9 cellular contexts compared by ENCODE assay signal in the genomic region with DNA sequence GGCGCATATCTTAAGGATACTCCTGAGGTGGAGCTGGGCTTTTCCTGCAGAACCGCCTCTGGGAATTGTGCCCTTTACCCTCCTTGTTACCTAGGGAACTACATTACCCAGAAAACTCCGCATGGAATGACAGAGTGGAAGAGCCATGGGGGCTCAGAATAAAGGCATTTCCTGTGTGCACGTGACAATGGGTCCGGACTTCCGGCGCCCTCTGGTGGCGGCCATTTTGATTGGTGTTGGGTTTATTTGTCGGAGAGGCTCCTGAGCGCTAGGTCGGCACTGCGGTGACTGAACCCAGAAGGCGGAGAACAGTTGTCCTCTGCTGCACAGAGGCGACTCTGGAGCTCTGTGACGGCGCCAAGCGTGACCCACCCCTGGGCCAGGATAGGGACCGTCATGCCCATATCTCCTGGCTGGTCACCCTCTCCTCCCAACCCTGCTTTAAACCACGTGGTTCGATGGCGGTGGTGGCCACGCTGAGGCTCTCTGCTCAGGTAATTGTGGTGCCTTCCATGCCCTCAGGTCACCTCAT. TPM values are rescaled to one million over a fixed set of nuclear protein-coding genes. Genes with fewer than 3 reads are reported as not detected.
A peak's percentile ranks its signal among the peaks of the same experiment; 100 is the strongest.
DNase-seq lines count a peak whose midpoint lies in the region; TF ChIP-seq lines count a peak whose summit lies in the region.
"Had no signal": no experiment of that assay in that cellular context is flagged by ENCODE, and none has a peak within 500 bp of the region (broad histone marks: within the 10 kb centered on the region; RNA-seq: fewer than 3 reads in every experiment).

TSS of gene ZNF587B (plus strand) at position 229 of the 532 bp plus-strand sequence. CDS start at position 459, 230 bp downstream.

- peak within 1 kb of the TSS; percentile 84 for H3K4me2 ChIP-seq in smooth muscle cell

- peak within 1 kb of the TSS; percentile 33 to 75 (median 61) for H3K4me3 ChIP-seq in dorsolateral prefrontal cortex
- H3K4me3 ChIP-seq in smooth muscle cell = peak within 1 kb of the TSS; percentile 52

- 1% methylated on average over 21 of the region's 22 CpGs for WGBS in smooth muscle cell (ENCODE audit: low lambda C conversion rate)

- H2AFZ ChIP-seq in smooth muscle cell (ENCODE audit: low read depth) = no peak within 1 kb of the TSS

- no peaks in the 10 kb centered on the region for H3K9me3 ChIP-seq in smooth muscle cell (replicated peaks; ENCODE audit: low read depth)

- H3K9ac ChIP-seq in smooth muscle cell (ENCODE audit: low read depth) = peak within 1 kb of the TSS; percentile 36

- peak within 1 kb of the TSS; percentile 97; the same call in 1 of the 2 replicates for H3K27ac ChIP-seq in VCaP
- H3K27ac ChIP-seq in dorsolateral prefrontal cortex = peak within 1 kb of the TSS in 26 of 59 donors; percentile 2 to 72 (median 46)
- peak within 1 kb of the TSS; percentile 63 for H3K27ac ChIP-seq in smooth muscle cell (ENCODE audit: low read depth)
- H3K27ac ChIP-seq: C4-2B had no signal

- peaks cover 66% of the 10 kb centered on the region for H4K20me1 ChIP-seq in smooth muscle cell (ENCODE audit: low read depth)

- H3K79me2 ChIP-seq in smooth muscle cell (ENCODE audit: low read depth) = peaks cover 69% of the 10 kb centered on the region

- H3K36me3 ChIP-seq in smooth muscle cell (ENCODE audit: low read depth) = no peaks in the 10 kb centered on the region

- DNase-seq in NCI-H1417 (lab: John Stamatoyannopoulos, UW) = peak in 2 of 3 experiments; percentile 0 to 10
- no peak for DNase-seq in NCI-H1417 treated with DMSO at 0.1 percent for 48 hours (lab: John Stamatoyannopoulos, UW)
- DNase-seq in dorsolateral prefrontal cortex = peak; percentile 58 to 83 (median 73)
- DNase-seq in kidney tubule cell (ENCODE audit: low spot score) = peak; percentile 85
- peak; percentile 33 for DNase-seq in smooth muscle cell (lab: John Stamatoyannopoulos, UW; ENCODE audit: unreplicated experiment)
- no peak for DNase-seq in OCI-M2 (lab: John Stamatoyannopoulos, UW; ENCODE audit: unreplicated experiment)
- no peak for DNase-seq in NOMO-1 (lab: John Stamatoyannopoulos, UW; ENCODE audit: unreplicated experiment in 2 of 2)

- H3K27me3 ChIP-seq in dorsolateral prefrontal cortex (no peaks in the 10 kb centered on the region), smooth muscle cell (ENCODE audit: low read depth) (no peaks in the 10 kb centered on the region)

- H3K4me1 ChIP-seq in smooth muscle cell (ENCODE audit: low read depth) = peaks cover 4% of the 10 kb centered on the region

- TF ChIP-seq CTCF in VCaP (conservative IDR thresholded peaks at IDR 0.05) (peak; percentile 63), dorsolateral prefrontal cortex (IDR thresholded peaks at IDR 0.05 in 54 of 56, conservative IDR thresholded peaks at IDR 0.05 in 2 of 56; ENCODE audit: low read depth in 1 of 56, partially characterized antibody in 56 of 56) (peak in 54 of 56 donors; percentile 27 to 67 (median 52)), smooth muscle cell (IDR thresholded peaks at IDR 0.05; ENCODE audit: borderline replicate concordance, insufficient read depth, poor library complexity, severe bottlenecking) (peak; percentile 64)

- intact Hi-C loops in dorsolateral prefrontal cortex (cut with DNase I) = no loop called here

- H3F3A ChIP-seq in smooth muscle cell (ENCODE audit: low read depth) = no peaks in the 10 kb centered on the region

RNA-seq across cellular contexts. Expression of gene ZNF587B, which starts in this region (rescaled TPM):
- total RNA-seq in dorsolateral prefrontal cortex (10 to 100 TPM in 116 of 120 experiments, 1 to 10 TPM in 4; 7.8 to 34.6 (median 15.2) TPM), smooth muscle cell (6.7 and 8.0 TPM in 2 replicates)
- polyA plus RNA-seq in smooth muscle cell = 1.2 and 4.3 TPM in 2 replicates

Comparison
In these comparisons a context has a peak if more than half of its experiments do, and no peak if none do; other contexts are left out.
1. DNase-seq: peak in NCI-H1417 (2 of 3), dorsolateral prefrontal cortex (10 of 10), kidney tubule cell (single experiment) and smooth muscle cell (single experiment); none in NCI-H1417 treated with DMSO at 0.1 percent for 48 hours (single experiment), OCI-M2 (single experiment) and NOMO-1 (0 of 2).
2. Peak in every context shown above with its lines, with median percentiles within 50 percentile points of each other: CTCF ChIP-seq.